Comparison of ENCODE assay signal across 18 cellular contexts in genomic region chrX:7131621-7132020, GRCh38. TPM values are rescaled to one million over a fixed set of nuclear protein-coding genes. Genes with fewer than 3 reads are reported as not detected.
A peak's percentile ranks its signal among the peaks of the same experiment; 100 is the strongest.
DNase-seq lines count a peak whose midpoint lies in the region; ATAC-seq, FAIRE-seq and TF ChIP-seq lines count a peak whose summit lies in the region.
"Had no signal": no experiment of that assay in that cellular context is flagged by ENCODE, and none has a peak within 500 bp of the region (broad histone marks: within the 10 kb centered on the region; RNA-seq: fewer than 3 reads in every experiment).

No MANE protein-coding gene starts in this region.

- peaks cover 19% of the 10 kb centered on the region for H3K4me1 Mint-ChIP-seq in progenitor cell of endocrine pancreas (ENCODE audit: low read depth)

- H3K9me3 ChIP-seq in SJSA1 (replicated peaks), result no peaks in the 10 kb centered on the region
- H3K9me3 ChIP-seq in BE2C, result no peaks in the 10 kb centered on the region
- H3K9me3 ChIP-seq: right lobe of liver, vagina had no signal

- H3K4me1 ChIP-seq in SJSA1 (replicated peaks) (peaks cover 16% of the 10 kb centered on the region), foreskin keratinocyte (peaks cover 8% of the 10 kb centered on the region), BE2C (no peaks in the 10 kb centered on the region)

- H3K27me3 Mint-ChIP-seq in progenitor cell of endocrine pancreas, result no peaks in the 10 kb centered on the region
- H3K27me3 Mint-ChIP-seq: naive thymus-derived CD4-positive, alpha-beta T cell had no signal

- in situ Hi-C loops in G401 (cut with HindIII; ENCODE audit: low sequenced_read_pairs), result no loop called here

- H3K36me3 Mint-ChIP-seq in progenitor cell of endocrine pancreas (ENCODE audit: insufficient read depth), result peaks cover 10% of the 10 kb centered on the region

- peak overlapping the region; percentile 90 for H3K27ac Mint-ChIP-seq in progenitor cell of endocrine pancreas
- H3K27ac Mint-ChIP-seq: activated naive CD4-positive, alpha-beta T cell treated with anti-CD3 and anti-CD28 coated beads for 36 hours had no signal

- FAIRE-seq in D721Med (lab: Jason Lieb, UNC), result no peak

- TF ChIP-seq CTCF in foreskin keratinocyte (conservative IDR thresholded peaks at IDR 0.05) (no peak), progenitor cell of endocrine pancreas (IDR thresholded peaks at IDR 0.05; ENCODE audit: unreplicated experiment) (no peak), D721Med (IDR thresholded peaks at IDR 0.05; ENCODE audit: insufficient read depth, missing control alignments) (no peak), BE2C (IDR thresholded peaks at IDR 0.05; ENCODE audit: low read depth, low read length) (no peak)

- H3K27ac ChIP-seq in SJSA1 (peak overlapping the region; percentile 33; the same call in 1 of the 2 replicates), foreskin keratinocyte (no peak overlapping the region)
- H3K27ac ChIP-seq: right lobe of liver, vagina had no signal

- H3K9me3 Mint-ChIP-seq in progenitor cell of endocrine pancreas (ENCODE audit: low read depth), result peaks cover 7% of the 10 kb centered on the region
- H3K9me3 Mint-ChIP-seq: activated naive CD4-positive, alpha-beta T cell treated with anti-CD3 and anti-CD28 coated beads for 36 hours; activated T-cell treated with anti-CD3 and anti-CD28 coated beads, Interleukin-2, amount 50 U/mL, for 4 hours; naive thymus-derived CD4-positive, alpha-beta T cell had no signal

- ATAC-seq in foreskin keratinocyte (peak; percentile 15), GM18858 (IDR thresholded peaks at IDR 0.05; ENCODE audit: unreplicated experiment) (no peak)

- no peak overlapping the region for H3K4me3 Mint-ChIP-seq in progenitor cell of endocrine pancreas (ENCODE audit: low read depth)
- H3K4me3 Mint-ChIP-seq: activated CD8-positive, alpha-beta T cell treated with anti-CD3 and anti-CD28 coated beads, Interleukin-2, amount 10 ng/mL, durations not matched to agents 7 days and 5 days; activated naive CD4-positive, alpha-beta T cell treated with anti-CD3 and anti-CD28 coated beads for 36 hours; activated T-cell treated with anti-CD3 and anti-CD28 coated beads, Interleukin-2, amount 50 U/mL, for 4 hours; CD14-positive monocyte; naive thymus-derived CD4-positive, alpha-beta T cell had no signal

- H3K4me3 ChIP-seq in SJSA1, result no peak overlapping the region
- no peak overlapping the region for H3K4me3 ChIP-seq in BE2C (ENCODE audit: low read depth, low read length)
- H3K4me3 ChIP-seq: right lobe of liver, vagina had no signal

- DNase-seq in G401 (ENCODE audit: low spot score) (peak; percentile 57), SJSA1 (ENCODE audit: low read depth in 1 of 2, low spot score in 2 of 2) (no peak), foreskin keratinocyte (no peak), progenitor cell of endocrine pancreas (ENCODE audit: low spot score, unreplicated experiment) (no peak), NCI-H524 (lab: John Stamatoyannopoulos, UW) (no peak), D721Med (ENCODE audit: insufficient read length, low spot score) (no peak), BE2C (no peak)
- DNase-seq: activated CD8-positive, alpha-beta T cell treated with anti-CD3 and anti-CD28 coated beads, Interleukin-2, amount 10 ng/mL, durations not matched to agents 7 days and 5 days; activated naive CD4-positive, alpha-beta T cell treated with anti-CD3 and anti-CD28 coated beads for 36 hours; activated T-cell treated with anti-CD3 and anti-CD28 coated beads, Interleukin-2, amount 50 U/mL, for 4 hours; foreskin melanocyte; HCEC 1CT; naive thymus-derived CD4-positive, alpha-beta T cell; right lobe of liver; stimulated activated CD8-positive, alpha-beta memory T cell treated with anti-CD3 and anti-CD28 coated beads, Interleukin-4, amount 100 ng/mL, for 48 hours had no signal

- H3K27me3 ChIP-seq in SJSA1 (replicated peaks) (no peaks in the 10 kb centered on the region), foreskin keratinocyte (no peaks in the 10 kb centered on the region), BE2C (no peaks in the 10 kb centered on the region)
- H3K27me3 ChIP-seq: right lobe of liver, vagina had no signal

- H3K36me3 ChIP-seq in SJSA1, result no peaks in the 10 kb centered on the region
- no peaks in the 10 kb centered on the region for H3K36me3 ChIP-seq in BE2C
- H3K36me3 ChIP-seq: right lobe of liver, vagina had no signal

RNA-seq across cellular contexts. Expression of gene STS, which starts 15.9 kb away (rescaled TPM):
- total RNA-seq in G401 (2014; rRNA removed; shearing (Covaris generic)), result 0.80 and 0.95 TPM in 2 replicates
- 2.4 and 4.4 TPM in 2 replicates for total RNA-seq in SJSA1 (2014; rRNA removed; shearing (Covaris generic))
- total RNA-seq in foreskin keratinocyte (1.2 and 1.5 TPM in 2 replicates), progenitor cell of endocrine pancreas (7.6 and 7.8 TPM in 2 replicates)
- polyA plus RNA-seq in foreskin keratinocyte, result 0.38 and 0.50 TPM in 2 replicates
- 0.97 TPM for polyA plus RNA-seq in BE2C (2012; ENCODE audit: insufficient read depth, insufficient read length, low read depth)

RNA-seq across cellular contexts. Expression of gene PUDP, which starts 16.3 kb away (rescaled TPM):
- 5.1 and 7.3 TPM in 2 replicates for total RNA-seq in G401 (2014; rRNA removed; shearing (Covaris generic))
- total RNA-seq in SJSA1 (2014; rRNA removed; shearing (Covaris generic)), result 8.2 and 8.7 TPM in 2 replicates
- total RNA-seq in foreskin keratinocyte, result 16.4 and 18.5 TPM in 2 replicates
- polyA plus RNA-seq in foreskin keratinocyte, result 13.0 and 16.1 TPM in 2 replicates
- 53.6 and 59.9 TPM in 2 replicates for total RNA-seq in progenitor cell of endocrine pancreas
- 22.6 TPM for polyA plus RNA-seq in BE2C (2012; ENCODE audit: insufficient read depth, insufficient read length, low read depth)
